ENCODE assay signal across 16 cellular contexts in the genomic region with DNA sequence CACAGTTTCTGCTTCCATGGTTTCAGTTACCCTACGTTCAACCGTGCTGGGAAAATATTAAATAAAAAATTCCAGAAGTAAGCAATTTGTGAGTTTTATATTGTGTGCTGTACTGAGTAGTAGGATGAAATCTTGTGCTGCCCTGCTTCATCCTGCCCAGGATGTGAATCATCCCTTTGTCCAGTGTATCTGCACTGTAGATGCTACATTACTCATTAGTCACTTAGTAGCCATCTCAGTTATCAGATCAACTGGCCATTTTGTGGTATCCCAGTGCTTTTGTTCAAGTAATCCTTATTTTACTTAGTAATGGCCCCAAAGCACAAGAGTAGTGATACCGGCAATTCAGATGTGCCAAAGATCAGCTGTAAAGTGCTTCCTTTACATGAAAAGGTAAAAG.
DNase-seq lines count a peak whose midpoint lies in the region; ATAC-seq, FAIRE-seq and TF ChIP-seq lines count a peak whose summit lies in the region.
"Had no signal": no experiment of that assay in that cellular context is flagged by ENCODE, and none has a peak within 500 bp of the region (broad histone marks: within the 10 kb centered on the region; RNA-seq: fewer than 3 reads in every experiment).

No MANE protein-coding gene starts in this region.

- peak; percentile 97 for FAIRE-seq in RCC 7860 (lab: Jason Lieb, UNC)

- peak; percentile 54 for DNase-seq in COLO829 (ENCODE audit: low spot score)
- DNase-seq in RCC 7860 (ENCODE audit: low spot score), result peak; percentile 90
- peak; percentile 55 for DNase-seq in dedifferentiated amniotic fluid mesenchymal stem cell (ENCODE audit: extremely low spot score)
- DNase-seq in GM10266 (ENCODE audit: extremely low spot score), result no peak
- DNase-seq in activated naive CD4-positive, alpha-beta T cell treated with anti-CD3 and anti-CD28 coated beads, Interleukin-2, amount 50 U/mL, for 16 hours, result no peak
- DNase-seq in activated T-helper 2 cell treated with anti-CD3 and anti-CD28 coated beads, Interferon-gamma antibody, Interleukin-2, Interleukin-4, amounts not matched to agents 10 μg/mL and 5 μg/mL and 100 μg/mL, durations not matched to agents 14 hours and 24 hours and 36 hours (ENCODE audit: low spot score), result no peak
- DNase-seq: activated CD8-positive, alpha-beta memory T cell treated with anti-CD3 and anti-CD28 coated beads for 24 hours; adrenal gland; erythroblast; NCI-H1048; NCI-H748 treated with DMSO at 0.1 percent for 48 hours; stimulated activated CD4-positive, alpha-beta T cell treated with anti-CD3 and anti-CD28 coated beads, Interleukin-2, amount 100 ng/mL, for 48 hours; T-cell had no signal

- peaks cover 2% of the 10 kb centered on the region for H3K4me1 Mint-ChIP-seq in activated T-helper 2 cell treated with anti-CD3 and anti-CD28 coated beads, Interferon-gamma antibody, Interleukin-2, Interleukin-4, amounts not matched to agents 10 μg/mL and 5 μg/mL and 100 μg/mL, durations not matched to agents 14 hours and 24 hours and 36 hours (ENCODE audit: low read depth)

- H3K4me1 ChIP-seq in mesodermal cell (ENCODE audit: control insufficient read depth, insufficient read depth, low read length, poor library complexity, severe bottlenecking), result peaks cover 33% of the 10 kb centered on the region
- H3K4me1 ChIP-seq: adrenal gland had no signal

- no peak overlapping the region for H3K27ac Mint-ChIP-seq in activated T-helper 2 cell treated with anti-CD3 and anti-CD28 coated beads, Interferon-gamma antibody, Interleukin-2, Interleukin-4, amounts not matched to agents 10 μg/mL and 5 μg/mL and 100 μg/mL, durations not matched to agents 14 hours and 24 hours and 36 hours
- H3K27ac Mint-ChIP-seq: T-cell had no signal

- intact Hi-C loops in activated T-helper 2 cell treated with anti-CD3 and anti-CD28 coated beads, Interferon-gamma antibody, Interleukin-2, Interleukin-4, amounts not matched to agents 10 μg/mL and 5 μg/mL and 100 μg/mL, durations not matched to agents 14 hours and 24 hours and 36 hours (cut with micrococcal nuclease), result no loop called here

- H3K27me3 Mint-ChIP-seq in activated T-helper 2 cell treated with anti-CD3 and anti-CD28 coated beads, Interferon-gamma antibody, Interleukin-2, Interleukin-4, amounts not matched to agents 10 μg/mL and 5 μg/mL and 100 μg/mL, durations not matched to agents 14 hours and 24 hours and 36 hours (ENCODE audit: low read depth), result peaks cover 7% of the 10 kb centered on the region

- H3K36me3 ChIP-seq in mesodermal cell (ENCODE audit: control insufficient read depth, insufficient read depth, low read length), result no peaks in the 10 kb centered on the region
- H3K36me3 ChIP-seq: adrenal gland had no signal

- peak overlapping the region; percentile 62 for H3K27ac ChIP-seq in mesodermal cell (ENCODE audit: low read depth, low read length, severe bottlenecking)
- H3K27ac ChIP-seq: adrenal gland had no signal

- H3K4me3 ChIP-seq in mesodermal cell (ENCODE audit: extremely low read depth, insufficient read depth, low read length, poor library complexity, severe bottlenecking), result no peak overlapping the region
- H3K4me3 ChIP-seq: adrenal gland had no signal

- H3K4me3 Mint-ChIP-seq in activated T-helper 2 cell treated with anti-CD3 and anti-CD28 coated beads, Interferon-gamma antibody, Interleukin-2, Interleukin-4, amounts not matched to agents 10 μg/mL and 5 μg/mL and 100 μg/mL, durations not matched to agents 14 hours and 24 hours and 36 hours (ENCODE audit: low read depth), result no peak overlapping the region
- H3K4me3 Mint-ChIP-seq: T-cell had no signal

- no peak for TF ChIP-seq CTCF in GM10266 (IDR thresholded peaks at IDR 0.05; ENCODE audit: control insufficient read depth, insufficient read depth, low read depth, missing control alignments)

- WGBS in mesodermal cell (ENCODE audit: insufficient coverage in 2 of 2), 2 experiments, result 83 to 100% methylated on average over 1 of the region's 3 CpGs

- H3K36me3 Mint-ChIP-seq in activated T-helper 2 cell treated with anti-CD3 and anti-CD28 coated beads, Interferon-gamma antibody, Interleukin-2, Interleukin-4, amounts not matched to agents 10 μg/mL and 5 μg/mL and 100 μg/mL, durations not matched to agents 14 hours and 24 hours and 36 hours (ENCODE audit: low read depth), result no peaks in the 10 kb centered on the region
- H3K36me3 Mint-ChIP-seq: T-cell had no signal

- no peaks in the 10 kb centered on the region for H3K9me3 Mint-ChIP-seq in activated T-helper 2 cell treated with anti-CD3 and anti-CD28 coated beads, Interferon-gamma antibody, Interleukin-2, Interleukin-4, amounts not matched to agents 10 μg/mL and 5 μg/mL and 100 μg/mL, durations not matched to agents 14 hours and 24 hours and 36 hours
- H3K9me3 Mint-ChIP-seq: T-cell had no signal

- ATAC-seq in HG02884 (IDR thresholded peaks at IDR 0.05; ENCODE audit: unreplicated experiment), result no peak
- ATAC-seq: left lobe of liver, T-cell had no signal

- no peaks in the 10 kb centered on the region for H3K9me3 ChIP-seq in mesodermal cell (ENCODE audit: control insufficient read depth, low read length)
- H3K9me3 ChIP-seq: adrenal gland had no signal

Comparison
In these comparisons a context has a peak if more than half of its experiments do, and no peak if none do; other contexts are left out.
1. DNase-seq: peak in COLO829 (single experiment), RCC 7860 (single experiment) and dedifferentiated amniotic fluid mesenchymal stem cell (single experiment); none in GM10266 (single experiment), activated naive CD4-positive, alpha-beta T cell treated with anti-CD3 and anti-CD28 coated beads, Interleukin-2, amount 50 U/mL, for 16 hours (single experiment) and activated T-helper 2 cell treated with anti-CD3 and anti-CD28 coated beads, Interferon-gamma antibody, Interleukin-2, Interleukin-4, amounts not matched to agents 10 μg/mL and 5 μg/mL and 100 μg/mL, durations not matched to agents 14 hours and 24 hours and 36 hours (single experiment).